ENCODE assay signal across 8 cellular contexts in genomic region chr17:12256380-12256995, GRCh38.
A peak's percentile ranks its signal among the peaks of the same experiment; 100 is the strongest.
DNase-seq lines count a peak whose midpoint lies in the region; ATAC-seq, FAIRE-seq and TF ChIP-seq lines count a peak whose summit lies in the region.

No MANE protein-coding gene starts in this region.

- H3K27me3 ChIP-seq in DND-41 (ENCODE audit: insufficient read depth, low read length, poor library complexity) (no peaks in the 10 kb centered on the region), GM23338 (ENCODE audit: insufficient read depth) (no peaks in the 10 kb centered on the region), K562 (ENCODE audit: control insufficient read depth in 2 of 2, insufficient read depth in 2 of 2, low read length in 2 of 2) (peaks cover 0 to 6% of the 10 kb centered on the region in 2 experiments; a peak in 2 of 5 replicates), testis (no peaks in the 10 kb centered on the region)

- H3K4me3 ChIP-seq in DND-41 (ENCODE audit: low read depth in 1 of 2, low read length in 2 of 2) (no peak overlapping the region), GM23338 (no peak overlapping the region), K562 (no peak overlapping the region), testis (no peak overlapping the region)

- DNase-seq in DND-41 (peak; percentile 39), GM23338 (ENCODE audit: low spot score) (peak; percentile 61), NCI-H2171 (lab: John Stamatoyannopoulos, UW) (peak; percentile 3), K562 (ENCODE audit: extremely low read depth in 1 of 4, low spot score in 3 of 4) (peak; percentile 23 to 43 (median 30)), iris pigment epithelial cell (ENCODE audit: low read depth) (peak; percentile 63), testis (peak; percentile 71)
- DNase-seq in stimulated activated naive CD4-positive, alpha-beta T cell treated with Interleukin-2 at 50 U/mL for 16 hours (lab: John Stamatoyannopoulos, UW): no peak
- no peak for DNase-seq in stimulated activated effector memory CD8-positive, alpha-beta T cell treated with anti-CD3 and anti-CD28 coated beads, Interleukin-12 subunit alpha, Interleukin-12 subunit beta, amount 100 ng/mL, for 72 hours (ENCODE audit: low spot score in 2 of 2)

- H3K9ac ChIP-seq in DND-41 (ENCODE audit: low read depth, low read length) (no peak overlapping the region), K562 (ENCODE audit: insufficient read depth in 1 of 2, low read depth in 2 of 2, low read length in 2 of 2) (no peak overlapping the region)

- no peaks in the 10 kb centered on the region for H3K79me2 ChIP-seq in DND-41 (ENCODE audit: insufficient read depth, low read length)
- no peaks in the 10 kb centered on the region for H3K79me2 ChIP-seq in GM23338 (replicated peaks; ENCODE audit: insufficient read depth)
- no peaks in the 10 kb centered on the region for H3K79me2 ChIP-seq in K562 (ENCODE audit: control insufficient read depth, insufficient read depth, low read length)

- no peaks in the 10 kb centered on the region; the same call in 2 of the 3 replicates for H3K4me1 Mint-ChIP-seq in GM23338
- no peaks in the 10 kb centered on the region for H3K4me1 Mint-ChIP-seq in stimulated activated effector memory CD8-positive, alpha-beta T cell treated with anti-CD3 and anti-CD28 coated beads, Interleukin-12 subunit alpha, Interleukin-12 subunit beta, amount 100 ng/mL, for 72 hours

- H3F3A ChIP-seq in GM23338 (replicated peaks; ENCODE audit: low read depth): no peaks in the 10 kb centered on the region; the same call in 1 of the 2 replicates

- POLR2A ChIA-PET in K562 (lab: Yijun Ruan, JAX): no interaction called here

- BruUV-seq in K562 (replicated peaks; lab: Mats Ljungman, UMichigan): no TSS peak

- CTCF ChIA-PET in K562 (lab: Yijun Ruan, JAX; ENCODE audit: low intra/inter-chr PET ratio): interaction anchor here (1.3 kb wide), 1 partner anchor 411 kb away, joined by 3 read pairs; no protein-coding TSS in a partner anchor

- no peaks in the 10 kb centered on the region for H4K20me1 ChIP-seq in DND-41 (ENCODE audit: insufficient read depth, low read length)
- H4K20me1 ChIP-seq in GM23338 (replicated peaks; ENCODE audit: insufficient read depth): no peaks in the 10 kb centered on the region
- H4K20me1 ChIP-seq in K562 (replicated peaks; ENCODE audit: control insufficient read depth, insufficient read depth, low read length): no peaks in the 10 kb centered on the region

- FAIRE-seq in K562 (lab: Jason Lieb, UNC): no peak

- H3K36me3 ChIP-seq in DND-41 (ENCODE audit: insufficient read depth, low read length): no peaks in the 10 kb centered on the region
- no peaks in the 10 kb centered on the region for H3K36me3 ChIP-seq in GM23338 (ENCODE audit: insufficient read depth)
- no peaks in the 10 kb centered on the region for H3K36me3 ChIP-seq in K562 (ENCODE audit: control insufficient read depth, insufficient read depth, low read length)
- no peaks in the 10 kb centered on the region for H3K36me3 ChIP-seq in testis (ENCODE audit: low read depth, missing control alignments)

- H3K9me3 ChIP-seq in DND-41 (ENCODE audit: insufficient read depth, low read length, severe bottlenecking) (no peaks in the 10 kb centered on the region), K562 (replicated peaks; ENCODE audit: control insufficient read depth, insufficient read depth, low read depth, low read length) (no peaks in the 10 kb centered on the region), testis (no peaks in the 10 kb centered on the region)

- no peak overlapping the region for H3K27ac ChIP-seq in DND-41 (ENCODE audit: low read length)
- H3K27ac ChIP-seq in GM23338 (ENCODE audit: low read depth): no peak overlapping the region
- H3K27ac ChIP-seq in K562 (ENCODE audit: extremely low read depth, low read depth, low read length): no peak overlapping the region
- H3K27ac ChIP-seq in testis: no peak overlapping the region

- H3K36me3 Mint-ChIP-seq in GM23338 (ENCODE audit: low read depth): no peaks in the 10 kb centered on the region
- H3K36me3 Mint-ChIP-seq in stimulated activated effector memory CD8-positive, alpha-beta T cell treated with anti-CD3 and anti-CD28 coated beads, Interleukin-12 subunit alpha, Interleukin-12 subunit beta, amount 100 ng/mL, for 72 hours: no peaks in the 10 kb centered on the region

- H3K9me1 ChIP-seq in K562 (ENCODE audit: control insufficient read depth, insufficient read depth, low read length): no peaks in the 10 kb centered on the region

- intact Hi-C loops in K562 (cut with micrococcal nuclease): loop anchor here (5.0 kb wide), 2 partner anchors 411 to 486 kb away; partner anchors contain the start of gene MYOCD
- intact Hi-C loops in testis (cut with DNase I; ENCODE audit: low total_unique reads): loop anchor here (10.0 kb wide), 1 partner anchor 408 kb away; the partner anchor contains the start of gene MYOCD

- no peak for TF ChIP-seq POLR2A in K562 (conservative IDR thresholded peaks at IDR 0.05)
- TF ChIP-seq POLR2A in testis (IDR thresholded peaks at IDR 0.05): no peak

- TF ChIP-seq RAD21 in K562 (CRISPR knock-in tag; conservative IDR thresholded peaks at IDR 0.05 in 1 of 2, IDR thresholded peaks at IDR 0.05 in 1 of 2): peak; percentile 47 to 66

- H3K9me2 ChIP-seq in GM23338 (ENCODE audit: insufficient read depth): no peaks in the 10 kb centered on the region

- H3K4me1 ChIP-seq in DND-41 (ENCODE audit: insufficient read depth, low read length): no peaks in the 10 kb centered on the region
- no peaks in the 10 kb centered on the region for H3K4me1 ChIP-seq in GM23338 (ENCODE audit: insufficient read depth)
- no peaks in the 10 kb centered on the region for H3K4me1 ChIP-seq in K562 (replicated peaks in 1 of 2; ENCODE audit: control insufficient read depth in 2 of 2, insufficient read depth in 2 of 2, low read length in 2 of 2)
- H3K4me1 ChIP-seq in testis: no peaks in the 10 kb centered on the region

- TF ChIP-seq EP300 in K562 (IDR thresholded peaks at IDR 0.05; ENCODE audit: low read length): no peak

- H3K9me3 Mint-ChIP-seq in GM23338: peaks cover 10% of the 10 kb centered on the region; the same call in 2 of the 3 replicates
- no peaks in the 10 kb centered on the region for H3K9me3 Mint-ChIP-seq in stimulated activated effector memory CD8-positive, alpha-beta T cell treated with anti-CD3 and anti-CD28 coated beads, Interleukin-12 subunit alpha, Interleukin-12 subunit beta, amount 100 ng/mL, for 72 hours

- H3K4me3 Mint-ChIP-seq in GM23338: no peak overlapping the region
- no peak overlapping the region for H3K4me3 Mint-ChIP-seq in stimulated activated effector memory CD8-positive, alpha-beta T cell treated with anti-CD3 and anti-CD28 coated beads, Interleukin-12 subunit alpha, Interleukin-12 subunit beta, amount 100 ng/mL, for 72 hours

- H3K4me2 ChIP-seq in DND-41 (ENCODE audit: insufficient read depth, low read length) (no peak overlapping the region), GM23338 (no peak overlapping the region), K562 (ENCODE audit: insufficient read depth, low read length) (no peak overlapping the region)

- peak; percentile 59; the same call in 1 of the 3 replicates for ATAC-seq in DND-41 (ENCODE audit: insufficient read depth, low read depth)
- ATAC-seq in GM23338: peak; percentile 65
- peak; percentile 47; the same call in 1 of the 3 replicates for ATAC-seq in K562
- ATAC-seq in stimulated activated effector memory CD8-positive, alpha-beta T cell treated with anti-CD3 and anti-CD28 coated beads, Interleukin-12 subunit alpha, Interleukin-12 subunit beta, amount 100 ng/mL, for 72 hours: no peak

- H3K27ac Mint-ChIP-seq in GM23338: no peak overlapping the region
- no peak overlapping the region for H3K27ac Mint-ChIP-seq in stimulated activated effector memory CD8-positive, alpha-beta T cell treated with anti-CD3 and anti-CD28 coated beads, Interleukin-12 subunit alpha, Interleukin-12 subunit beta, amount 100 ng/mL, for 72 hours

- in situ Hi-C loops in K562 (cut with MboI): loop anchor here (10.0 kb wide), 1 partner anchor 408 kb away; the partner anchor contains the start of gene MYOCD

- TF ChIP-seq CTCF in DND-41 (IDR thresholded peaks at IDR 0.05; ENCODE audit: borderline replicate concordance, extremely low read depth, low read length, poor library complexity, severe bottlenecking): peak; percentile 76
- TF ChIP-seq CTCF in GM23338 (conservative IDR thresholded peaks at IDR 0.05; ENCODE audit: low read depth in 2 of 2): peak; percentile 73 to 95
- peak; percentile 35 to 64 (median 52); a peak in 3 of 6 replicates for TF ChIP-seq CTCF in K562 (IDR thresholded peaks at IDR 0.05 in 2 of 3, conservative IDR thresholded peaks at IDR 0.05 in 1 of 3; ENCODE audit: insufficient read depth in 2 of 3, low read depth in 1 of 3, low read length in 3 of 3)
- TF ChIP-seq CTCF in testis (IDR thresholded peaks at IDR 0.05): peak; percentile 79 to 91 (median 86)

- H2AFZ ChIP-seq in DND-41 (ENCODE audit: low read depth, low read length) (no peak overlapping the region), GM23338 (no peak overlapping the region), K562 (ENCODE audit: low read depth, low read length) (no peak overlapping the region)

- WGBS in K562 (ENCODE audit: insufficient coverage, low coverage, missing lambda C conversion rate): 0% methylated on average over 4 of the region's 4 CpGs
- 25 to 34% methylated on average over 4 of the region's 4 CpGs for WGBS in testis, 2 donors

- H3K27me3 Mint-ChIP-seq in GM23338 (ENCODE audit: insufficient read depth, low read depth, poor library complexity): peaks cover 10% of the 10 kb centered on the region

TF ChIP-seq in GM23338, 12 proteins besides CTCF, POLR2A, EP300 and RAD21:
- TF ChIP-seq NANOG (IDR thresholded peaks at IDR 0.05; ENCODE audit: borderline replicate concordance): no peak
- no peak for TF ChIP-seq EZH2 (IDR thresholded peaks at IDR 0.05; ENCODE audit: low read depth, unreplicated experiment)
- no peak for TF ChIP-seq STAT1 (IDR thresholded peaks at IDR 0.05; ENCODE audit: unreplicated experiment)
TF ChIP-seq in GM23338: peak in this region for 0.

TF ChIP-seq in K562, 482 proteins besides CTCF, POLR2A, EP300 and RAD21:
- TF ChIP-seq ZC3H8 (IDR thresholded peaks at IDR 0.05) (no peak), SMC3 (conservative IDR thresholded peaks at IDR 0.05; ENCODE audit: insufficient read depth, low read depth, low read length) (peak; percentile 52; the same call in 1 of the 2 replicates)

Comparison
In these comparisons a context has a peak if more than half of its experiments do, and no peak if none do; other contexts are left out.
1. DNase-seq: peak in DND-41 (single experiment), GM23338 (single experiment), NCI-H2171 (single experiment), K562 (4 of 4), iris pigment epithelial cell (single experiment) and testis (single experiment); none in stimulated activated naive CD4-positive, alpha-beta T cell treated with Interleukin-2 at 50 U/mL for 16 hours (single experiment) and stimulated activated effector memory CD8-positive, alpha-beta T cell treated with anti-CD3 and anti-CD28 coated beads, Interleukin-12 subunit alpha, Interleukin-12 subunit beta, amount 100 ng/mL, for 72 hours (0 of 2).
2. Peak in every context shown above with its lines, with median percentiles within 50 percentile points of each other: CTCF ChIP-seq.